Comparison of ENCODE assay signal across 21 cellular contexts in genomic region chr9:134144801-134145200, GRCh38. TPM values are rescaled to one million over a fixed set of nuclear protein-coding genes. Genes with fewer than 3 reads are reported as not detected.
DNase-seq lines count a peak whose midpoint lies in the region; ATAC-seq and TF ChIP-seq lines count a peak whose summit lies in the region.
"Had no signal": no experiment of that assay in that cellular context is flagged by ENCODE, and none has a peak within 500 bp of the region (broad histone marks: within the 10 kb centered on the region; RNA-seq: fewer than 3 reads in every experiment).

No MANE protein-coding gene starts in this region.

- H3K9me3 ChIP-seq in SJCRH30 (replicated peaks) (no peaks in the 10 kb centered on the region), thoracic aorta (no peaks in the 10 kb centered on the region), HAP-1 (no peaks in the 10 kb centered on the region)
- H3K9me3 ChIP-seq: BE2C had no signal

- H3K36me3 ChIP-seq in SJCRH30 (peaks cover 84% of the 10 kb centered on the region), thoracic aorta (peaks cover 65% of the 10 kb centered on the region), HAP-1 (replicated peaks) (peaks cover 77% of the 10 kb centered on the region)

- DNase-seq in EH (ENCODE audit: low read depth) (peak; percentile 32), SJCRH30 (peak; percentile 89), myocyte (ENCODE audit: low read depth) (peak; percentile 91), thoracic aorta (ENCODE audit: low spot score) (no peak), HAP-1 (ENCODE audit: low spot score in 2 of 2) (no peak), NCI-H2196 (lab: John Stamatoyannopoulos, UW; ENCODE audit: unreplicated experiment) (no peak)
- DNase-seq: 8988T; BE2C; C1 segment of cervical spinal cord; CD4-positive, CD25-positive, alpha-beta regulatory T cell; CD8-positive, alpha-beta memory T cell; COR-L47; DMS 273 treated with DMSO at 0.1 percent for 48 hours; DMS53; DND-41; H7 had no signal

- H3K27ac ChIP-seq in SJCRH30 (peak overlapping the region; percentile 39), thoracic aorta (peak overlapping the region in 1 of 2 donors; percentile 55)
- H3K27ac ChIP-seq: HL-60 had no signal

- ATAC-seq in thoracic aorta (ENCODE audit: insufficient number of reproducible peaks, low FRiP score, low read depth) (peak; percentile 32), HG03039 (IDR thresholded peaks at IDR 0.05; ENCODE audit: unreplicated experiment) (no peak)
- ATAC-seq: GM23338, K562 had no signal

- H3K27me3 ChIP-seq in SJCRH30: no peaks in the 10 kb centered on the region
- H3K27me3 ChIP-seq in thoracic aorta (replicated peaks; ENCODE audit: insufficient read depth): no peaks in the 10 kb centered on the region
- H3K27me3 ChIP-seq in HAP-1 (ENCODE audit: low read depth): no peaks in the 10 kb centered on the region
- H3K27me3 ChIP-seq: BE2C had no signal

- H3K4me1 ChIP-seq in SJCRH30 (peaks cover 17% of the 10 kb centered on the region), thoracic aorta (ENCODE audit: control insufficient read depth in 1 of 2, low read depth in 2 of 2) (no peaks in the 10 kb centered on the region), HAP-1 (no peaks in the 10 kb centered on the region)
- H3K4me1 ChIP-seq: BE2C had no signal

- TF ChIP-seq CTCF in thoracic aorta (IDR thresholded peaks at IDR 0.05): no peak

- H3K4me3 ChIP-seq in SJCRH30: no peak overlapping the region
- no peak overlapping the region for H3K4me3 ChIP-seq in thoracic aorta
- H3K4me3 ChIP-seq in HAP-1: no peak overlapping the region
- H3K4me3 ChIP-seq: GM23338, K562 had no signal

- in situ Hi-C loops in HAP-1 (cut with MboI; ENCODE audit: low sequenced_read_pairs): no loop called here

RNA-seq across cellular contexts. Expression of gene WDR5, which starts 8.9 kb away (rescaled TPM):
- 76.4 and 84.9 TPM in 2 replicates for total RNA-seq in SJCRH30 (2014; rRNA removed; shearing (Covaris generic))
- total RNA-seq in myocyte (60.8 and 82.9 TPM in 2 replicates), thoracic aorta (10 to 100 TPM; 20.7 to 24.0 TPM)
- 42.3 TPM for polyA plus RNA-seq in myocyte (2012)

RNA-seq across cellular contexts. Expression of gene RNU6ATAC, which starts 19.6 kb away (rescaled TPM):
- not detected in 2 replicates for total RNA-seq in SJCRH30 (2014; rRNA removed; shearing (Covaris generic))
- not detected in 2 replicates for total RNA-seq in myocyte
- not detected for polyA plus RNA-seq in myocyte (2012)
- not detected for total RNA-seq in thoracic aorta
- total RNA-seq: GM23338, H7, HT1080 had no signal
- polyA plus RNA-seq: CD4-positive, CD25-positive, alpha-beta regulatory T cell; CD8-positive, alpha-beta memory T cell; GM23338; K562 had no signal

Comparison
In these comparisons a context has a peak if more than half of its experiments do, and no peak if none do; other contexts are left out.
1. DNase-seq: peak in EH (single experiment), SJCRH30 (2 of 2) and myocyte (single experiment); none in thoracic aorta (single experiment), HAP-1 (0 of 2) and NCI-H2196 (single experiment).